In genomic region chr4:138251904-138252303, GRCh38 we compare ENCODE assay signal across 1 cellular context.
TF ChIP-seq lines count a peak whose summit lies in the region.

No MANE protein-coding gene starts in this region.

TF ChIP-seq in IMR-90, 13 proteins besides CTCF, POLR2A, EP300 and RAD21 (continued from another document):
- TF ChIP-seq ELK1 (IDR thresholded peaks at IDR 0.05; ENCODE audit: borderline replicate concordance, low read depth, low read length) = no peak
- TF ChIP-seq USF2 (IDR thresholded peaks at IDR 0.05; ENCODE audit: low read depth, low read length) = no peak
